Comparison of ENCODE assay signal across 15 cellular contexts in the genomic region with DNA sequence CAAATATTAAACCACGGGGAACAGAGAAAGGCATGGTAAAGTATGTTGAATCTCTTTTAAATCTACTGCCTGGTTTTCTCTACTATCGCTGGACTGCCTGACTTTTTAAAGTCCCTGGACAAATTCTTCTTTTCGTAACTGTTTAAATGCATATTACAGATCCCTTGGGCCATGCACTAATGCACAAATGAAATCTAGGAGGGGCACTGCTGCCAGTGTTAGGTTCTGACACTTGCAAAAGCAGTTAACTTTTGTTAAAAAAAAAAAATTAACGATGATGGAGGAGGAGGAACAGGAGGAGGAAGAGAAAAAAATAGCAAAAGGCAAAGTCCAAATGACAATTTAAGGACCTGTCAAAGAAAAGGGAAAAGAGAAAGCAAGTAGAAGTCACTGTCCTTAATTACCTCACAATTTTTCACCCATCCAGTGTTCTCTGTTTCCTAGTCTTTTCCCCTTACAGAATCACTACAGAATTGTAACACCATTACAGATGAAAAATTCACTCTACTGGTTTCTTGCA.
A peak's percentile ranks its signal among the peaks of the same experiment; 100 is the strongest.
DNase-seq lines count a peak whose midpoint lies in the region; ATAC-seq and TF ChIP-seq lines count a peak whose summit lies in the region.
"Had no signal": no experiment of that assay in that cellular context is flagged by ENCODE, and none has a peak within 500 bp of the region (broad histone marks: within the 10 kb centered on the region; RNA-seq: fewer than 3 reads in every experiment).

No MANE protein-coding gene starts in this region.

- peak overlapping the region; percentile 89 to 99 (median 98) for H3K27ac Mint-ChIP-seq in CD14-positive monocyte
- peak overlapping the region; percentile 89 for H3K27ac Mint-ChIP-seq in central memory CD8-positive, alpha-beta T cell (ENCODE audit: low read depth)
- H3K27ac Mint-ChIP-seq: activated naive CD4-positive, alpha-beta T cell treated with anti-CD3 and anti-CD28 coated beads, Interleukin-2, amount 10 ng/mL, durations not matched to agents 7 days and 5 days had no signal

- in situ Hi-C loops in ACHN (cut with HindIII; ENCODE audit: low pct_ligation_motif_present, low pct_unique_long_range_greater_than_20kb, low sequenced_read_pairs) = no loop called here

- H3K27me3 Mint-ChIP-seq in CD14-positive monocyte (ENCODE audit: low read depth in 3 of 3) = peaks cover 0 to 1% (median 0%) of the 10 kb centered on the region in 3 donors
- no peaks in the 10 kb centered on the region for H3K27me3 Mint-ChIP-seq in central memory CD8-positive, alpha-beta T cell
- H3K27me3 Mint-ChIP-seq: activated naive CD4-positive, alpha-beta T cell treated with anti-CD3 and anti-CD28 coated beads, Interleukin-2, amount 10 ng/mL, durations not matched to agents 7 days and 5 days had no signal

- TF ChIP-seq CTCF in CD14-positive monocyte (IDR thresholded peaks at IDR 0.05) (no peak), neutrophil (IDR thresholded peaks at IDR 0.05) (no peak)

- H3K4me1 ChIP-seq in HUES48 (ENCODE audit: control insufficient read depth, insufficient read depth, low read length) (peaks cover 26% of the 10 kb centered on the region), neutrophil (ENCODE audit: control insufficient read depth in 1 of 2, insufficient read depth in 1 of 2, low read depth in 1 of 2, low read length in 1 of 2) (peaks cover 96 to 100% of the 10 kb centered on the region in 2 experiments)

- DNase-seq in CD14-positive monocyte (ENCODE audit: low spot score) (no peak), AML-193 (lab: John Stamatoyannopoulos, UW) (no peak), activated gamma-delta T cell (lab: John Stamatoyannopoulos, UW) (no peak), ACHN (no peak), KG1 (lab: John Stamatoyannopoulos, UW) (no peak)
- DNase-seq in central memory CD8-positive, alpha-beta T cell (ENCODE audit: low spot score in 2 of 2) = no peak
- DNase-seq: activated naive CD4-positive, alpha-beta T cell treated with anti-CD3 and anti-CD28 coated beads, Interleukin-2, amount 10 ng/mL, durations not matched to agents 7 days and 5 days; C1 segment of cervical spinal cord; midbrain; NCI-H1436 treated with DMSO at 0.1 percent for 48 hours; NCI-H524 treated with DMSO at 0.1 percent for 48 hours; stimulated activated CD8-positive, alpha-beta memory T cell treated with anti-CD3 and anti-CD28 coated beads, Interleukin-4, amount 100 ng/mL, for 48 hours; T1000 had no signal

- H3K9ac ChIP-seq in HUES48 (ENCODE audit: low read depth, low read length) = no peak overlapping the region

- peak overlapping the region; percentile 39 to 51 for H3K4me3 Mint-ChIP-seq in CD14-positive monocyte
- H3K4me3 Mint-ChIP-seq in central memory CD8-positive, alpha-beta T cell = no peak overlapping the region
- H3K4me3 Mint-ChIP-seq: activated naive CD4-positive, alpha-beta T cell treated with anti-CD3 and anti-CD28 coated beads, Interleukin-2, amount 10 ng/mL, durations not matched to agents 7 days and 5 days had no signal

- H3K36me3 Mint-ChIP-seq in CD14-positive monocyte = peaks cover 31 to 51% of the 10 kb centered on the region in 2 donors
- H3K36me3 Mint-ChIP-seq in central memory CD8-positive, alpha-beta T cell (ENCODE audit: insufficient read depth) = peaks cover 10% of the 10 kb centered on the region

- H3K36me3 ChIP-seq in HUES48 (ENCODE audit: control insufficient read depth, insufficient read depth, low read length) = no peaks in the 10 kb centered on the region
- H3K36me3 ChIP-seq in neutrophil = peaks cover 14% of the 10 kb centered on the region

- peaks cover 91% of the 10 kb centered on the region for H3K4me1 Mint-ChIP-seq in CD14-positive monocyte
- peaks cover 79% of the 10 kb centered on the region for H3K4me1 Mint-ChIP-seq in central memory CD8-positive, alpha-beta T cell

- H3K9me3 Mint-ChIP-seq in CD14-positive monocyte = peaks cover 0 to 4% (median 0%) of the 10 kb centered on the region in 7 donors
- H3K9me3 Mint-ChIP-seq in central memory CD8-positive, alpha-beta T cell = no peaks in the 10 kb centered on the region
- H3K9me3 Mint-ChIP-seq: activated naive CD4-positive, alpha-beta T cell treated with anti-CD3 and anti-CD28 coated beads, Interleukin-2, amount 10 ng/mL, durations not matched to agents 7 days and 5 days had no signal

- H3K27ac ChIP-seq in HUES48 (ENCODE audit: low read depth, low read length) (peak overlapping the region; percentile 16), neutrophil (peak overlapping the region; percentile 98)

- H3K4me3 ChIP-seq in HUES48 (ENCODE audit: low read depth, low read length) = no peak overlapping the region
- H3K4me3 ChIP-seq in neutrophil (ENCODE audit: low read depth in 1 of 2, low read length in 1 of 2) = peak overlapping the region; percentile 33 to 43

- H3K9me3 ChIP-seq in HUES48 (ENCODE audit: control insufficient read depth, insufficient read depth, low read length) (no peaks in the 10 kb centered on the region), neutrophil (no peaks in the 10 kb centered on the region)

- no peak for ATAC-seq in central memory CD8-positive, alpha-beta T cell (replicated peaks; ENCODE audit: extremely low read depth, poor library complexity, severe bottlenecking)

- intact Hi-C loops in CD14-positive monocyte (cut with micrococcal nuclease) = loop anchor here in 1 of 2 donors (5.0 kb wide), 2 partner anchors 38 to 42 kb away; no protein-coding TSS in a partner anchor

- H3K27me3 ChIP-seq in HUES48 (ENCODE audit: control insufficient read depth, insufficient read depth, low read length) (no peaks in the 10 kb centered on the region), neutrophil (no peaks in the 10 kb centered on the region)
